13 cellular contexts compared by ENCODE assay signal in the genomic region with DNA sequence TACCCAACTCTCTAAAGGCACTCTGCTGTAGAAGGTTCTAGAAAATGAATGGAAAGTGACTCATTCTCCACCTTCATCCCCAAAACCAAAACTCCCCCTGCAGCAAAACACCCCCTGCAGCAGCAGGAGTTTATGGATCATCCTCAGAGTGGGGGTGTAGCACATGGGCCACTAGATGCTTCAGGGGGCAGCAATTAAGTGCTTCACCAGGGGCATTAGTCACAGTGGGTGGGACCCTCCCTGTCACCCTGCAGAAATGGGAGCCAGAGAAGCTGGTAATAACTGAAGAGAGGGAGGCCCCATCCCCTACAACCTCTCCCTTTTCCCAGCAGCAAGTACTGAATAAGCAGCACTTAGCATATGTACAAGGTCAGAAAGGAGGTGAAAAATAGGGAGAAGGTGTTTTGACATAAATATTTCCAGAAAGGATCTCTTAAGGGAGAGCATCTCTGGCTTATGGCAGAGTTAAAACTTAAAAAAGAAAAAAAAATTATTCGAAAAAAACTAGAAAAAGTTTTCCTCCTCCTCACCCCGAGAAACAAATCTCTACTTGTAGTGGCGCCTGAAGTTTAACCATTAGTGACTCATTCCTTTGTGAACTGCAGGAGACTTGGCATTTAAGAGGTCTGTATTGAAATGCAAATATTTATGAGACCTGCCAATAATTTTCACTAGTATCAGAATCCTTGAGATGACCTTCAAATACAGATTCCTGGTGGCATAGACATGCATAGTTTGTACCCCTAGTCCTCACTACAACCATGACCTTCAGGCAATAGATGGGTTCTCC.
A peak's percentile ranks its signal among the peaks of the same experiment; 100 is the strongest.
DNase-seq lines count a peak whose midpoint lies in the region; ATAC-seq and TF ChIP-seq lines count a peak whose summit lies in the region.
"Had no signal": no experiment of that assay in that cellular context is flagged by ENCODE, and none has a peak within 500 bp of the region (broad histone marks: within the 10 kb centered on the region; RNA-seq: fewer than 3 reads in every experiment).

No MANE protein-coding gene starts in this region.

- H3K4me1 ChIP-seq in heart right ventricle = peaks cover 0 to 90% (median 28%) of the 10 kb centered on the region in 9 donors
- H3K4me1 ChIP-seq in RWPE2 (ENCODE audit: insufficient read depth, poor library complexity, severe bottlenecking) = peaks cover 53% of the 10 kb centered on the region
- H3K4me1 ChIP-seq: psoas muscle had no signal

- H3K27me3 ChIP-seq in heart right ventricle = no peaks in the 10 kb centered on the region
- no peaks in the 10 kb centered on the region for H3K27me3 ChIP-seq in RWPE2 (ENCODE audit: insufficient read depth, poor library complexity, severe bottlenecking)

- H3K36me3 ChIP-seq in heart right ventricle (no peaks in the 10 kb centered on the region), RWPE2 (ENCODE audit: low read depth) (no peaks in the 10 kb centered on the region)

- intact Hi-C loops in heart right ventricle (cut with DNase I) (loop anchor here in 2 of 10 donors (5.0 to 10.0 kb wide), 2 partner anchors 58 to 65 kb away; no protein-coding TSS in a partner anchor), left ventricle myocardium superior (cut with micrococcal nuclease) (no loop called here)

- H3K9me3 ChIP-seq in heart right ventricle (no peaks in the 10 kb centered on the region), RWPE2 (ENCODE audit: severe bottlenecking) (no peaks in the 10 kb centered on the region)
- H3K9me3 ChIP-seq: psoas muscle had no signal

- TF ChIP-seq CTCF in heart right ventricle (IDR thresholded peaks at IDR 0.05) (no peak), RWPE2 (IDR thresholded peaks at IDR 0.05; ENCODE audit: poor library complexity, severe bottlenecking) (no peak), fibroblast of the aortic adventitia (IDR thresholded peaks at IDR 0.05; ENCODE audit: insufficient read depth, low read length) (no peak)

- DNase-seq in heart right ventricle (no peak), left ventricle myocardium superior (no peak), RWPE2 (ENCODE audit: low spot score) (no peak), fibroblast of the aortic adventitia (ENCODE audit: low read depth) (peak; percentile 17), substantia nigra (lab: John Stamatoyannopoulos, UW) (no peak), NCI-H226 (no peak)
- DNase-seq: MM.1S; NK-92 treated with Interleukin-12 subunit alpha and Interleukin-12 subunit beta, amount 100 ng/mL, for 24 hours; psoas muscle; T-helper 2 cell had no signal

- ATAC-seq in heart right ventricle (peak in 1 of 8 donors; percentile 23), left ventricle myocardium superior (no peak), RWPE2 (ENCODE audit: low read depth) (peak; percentile 46; the same call in 2 of the 3 replicates), HG02763 (IDR thresholded peaks at IDR 0.05; ENCODE audit: unreplicated experiment) (no peak), HG03378 (IDR thresholded peaks at IDR 0.05; ENCODE audit: unreplicated experiment) (no peak)

- H3K27ac ChIP-seq in heart right ventricle = peak overlapping the region in 6 of 10 donors; percentile 25 to 97 (median 80)
- peak overlapping the region; percentile 76 for H3K27ac ChIP-seq in RWPE2 (ENCODE audit: poor library complexity, severe bottlenecking)
- peak overlapping the region; percentile 35 for H3K27ac ChIP-seq in substantia nigra (ENCODE audit: low read depth, low read length, poor library complexity, severe bottlenecking)
- H3K27ac ChIP-seq: C4-2B, psoas muscle had no signal

- H3K4me3 ChIP-seq in heart right ventricle (no peak overlapping the region), RWPE2 (ENCODE audit: severe bottlenecking) (no peak overlapping the region), fibroblast of the aortic adventitia (ENCODE audit: low read depth, low read length) (no peak overlapping the region)
- H3K4me3 ChIP-seq: psoas muscle had no signal

- WGBS in heart right ventricle, 2 donors = 75% methylated on average over 3 of the region's 3 CpGs
